8 cellular contexts compared by ENCODE assay signal in the genomic region with DNA sequence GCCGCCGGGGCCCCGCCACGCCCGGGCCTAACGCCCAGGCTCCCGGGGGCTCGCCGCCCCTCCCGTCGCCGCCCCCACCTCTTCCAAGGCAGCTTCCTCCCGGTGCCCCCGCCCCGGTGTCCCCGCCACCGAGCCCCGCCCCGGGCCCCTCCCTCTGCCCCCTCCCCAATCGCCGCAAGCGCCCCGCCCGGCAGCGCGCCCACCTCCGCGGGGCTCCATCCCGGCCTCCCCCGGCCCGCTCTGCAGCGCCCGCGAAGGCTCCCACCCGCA. TPM values are rescaled to one million over a fixed set of nuclear protein-coding genes. Genes with fewer than 3 reads are reported as not detected.
DNase-seq lines count a peak whose midpoint lies in the region; ATAC-seq and TF ChIP-seq lines count a peak whose summit lies in the region.

No MANE protein-coding gene starts in this region.

- peaks cover 3% of the 10 kb centered on the region for H3K36me3 Mint-ChIP-seq in chondrocyte (ENCODE audit: low read depth)

- 0 to 2% methylated on average over 7 to 35 of the region's 35 CpGs for WGBS in aorta, 2 donors

- peaks cover 21% of the 10 kb centered on the region for H3K4me1 ChIP-seq in mononuclear cell (ENCODE audit: insufficient read depth, low read length)
- H3K4me1 ChIP-seq in aorta (ENCODE audit: control insufficient read depth in 1 of 2, insufficient read depth in 2 of 2, low read length in 2 of 2), result no peaks in the 10 kb centered on the region

- H3K27ac ChIP-seq in aorta (ENCODE audit: low read depth in 1 of 2, low read length in 2 of 2), result no peak overlapping the region

- H3K4me3 ChIP-seq in GM06990 (replicated peaks; ENCODE audit: low read depth, low read length) (peak overlapping the region; percentile 85), mononuclear cell (ENCODE audit: low read length) (peak overlapping the region; percentile 65), aorta (ENCODE audit: low read length in 2 of 2) (peak overlapping the region; percentile 83 to 85)

- peak overlapping the region; percentile 73 for H3K4me3 Mint-ChIP-seq in chondrocyte (ENCODE audit: unreplicated experiment)

- ATAC-seq in GM21717 (IDR thresholded peaks at IDR 0.05; ENCODE audit: unreplicated experiment), result peak; percentile 32
- ATAC-seq in aorta (ENCODE audit: low FRiP score), result no peak
- no peak for ATAC-seq in HG03039 (IDR thresholded peaks at IDR 0.05; ENCODE audit: unreplicated experiment)

- H3K9me3 ChIP-seq in mononuclear cell (ENCODE audit: low read depth, low read length) (no peaks in the 10 kb centered on the region), aorta (ENCODE audit: control insufficient read depth, low read length) (no peaks in the 10 kb centered on the region)

- H3K27ac Mint-ChIP-seq in chondrocyte (ENCODE audit: unreplicated experiment), result no peak overlapping the region

- H3K27me3 Mint-ChIP-seq in chondrocyte (ENCODE audit: low read depth), result no peaks in the 10 kb centered on the region

- intact Hi-C loops in aorta (cut with DNase I), result loop anchor here in 1 of 2 donors (5.0 kb wide), 2 partner anchors 54 to 104 kb away; no protein-coding TSS in a partner anchor

- no peak for DNase-seq in GM06990 (ENCODE audit: extremely low read depth, insufficient read length)
- DNase-seq in NCI-H1105 treated with DMSO at 0.1 percent for 48 hours (lab: John Stamatoyannopoulos, UW), result peak; percentile 39
- no peak for DNase-seq in chondrocyte (ENCODE audit: low spot score)
- DNase-seq in aorta, result no peak
- no peak for DNase-seq in NCI-H524 treated with DMSO at 0.1 percent for 48 hours (lab: John Stamatoyannopoulos, UW)

- H3K27me3 ChIP-seq in GM06990 (replicated peaks; ENCODE audit: control insufficient read depth, insufficient read depth, low read length) (no peaks in the 10 kb centered on the region), mononuclear cell (ENCODE audit: insufficient read depth, low read length) (no peaks in the 10 kb centered on the region), aorta (ENCODE audit: control insufficient read depth in 1 of 2, insufficient read depth in 2 of 2, low read length in 1 of 2) (no peaks in the 10 kb centered on the region)

- TF ChIP-seq CTCF in GM06990 (IDR thresholded peaks at IDR 0.05; ENCODE audit: insufficient read depth, low read length, poor library complexity, severe bottlenecking) (no peak), chondrocyte (IDR thresholded peaks at IDR 0.05) (no peak)

- H3K4me1 Mint-ChIP-seq in chondrocyte (ENCODE audit: low read depth), result peaks cover 30% of the 10 kb centered on the region

- no peaks in the 10 kb centered on the region for H3K9me3 Mint-ChIP-seq in chondrocyte (ENCODE audit: low read depth)

- H3K36me3 ChIP-seq in GM06990 (ENCODE audit: control insufficient read depth, insufficient read depth, low read length) (no peaks in the 10 kb centered on the region; the same call in 1 of the 2 replicates), aorta (ENCODE audit: control insufficient read depth in 1 of 2, insufficient read depth in 2 of 2, low read length in 1 of 2) (no peaks in the 10 kb centered on the region)

RNA-seq across cellular contexts. Expression of gene STK25, which starts 0.2 kb away (rescaled TPM):
- 158 to 174 TPM (median 169 TPM) in 3 replicates for total RNA-seq in chondrocyte
- 59.9 TPM for total RNA-seq in mononuclear cell
- 100 to 1,000 TPM; 101 to 142 TPM for total RNA-seq in aorta
- 100 to 1,000 TPM in 1 of 2 donors, 10 to 100 TPM in 1; 85.1 to 261 TPM for polyA plus RNA-seq in aorta

RNA-seq across cellular contexts. Expression of gene BOK, which starts 50.4 kb away (rescaled TPM):
- total RNA-seq in chondrocyte, result 28.5 to 46.8 TPM (median 44.6 TPM) in 3 replicates
- 0.52 TPM for total RNA-seq in mononuclear cell
- total RNA-seq in aorta, result 10 to 100 TPM in 1 of 2 donors, 1 to 10 TPM in 1; 6.3 to 11.6 TPM
- polyA plus RNA-seq in aorta, result 1 to 10 TPM; 3.1 to 4.7 TPM
